Comparison of ENCODE assay signal across 10 cellular contexts in the genomic region with DNA sequence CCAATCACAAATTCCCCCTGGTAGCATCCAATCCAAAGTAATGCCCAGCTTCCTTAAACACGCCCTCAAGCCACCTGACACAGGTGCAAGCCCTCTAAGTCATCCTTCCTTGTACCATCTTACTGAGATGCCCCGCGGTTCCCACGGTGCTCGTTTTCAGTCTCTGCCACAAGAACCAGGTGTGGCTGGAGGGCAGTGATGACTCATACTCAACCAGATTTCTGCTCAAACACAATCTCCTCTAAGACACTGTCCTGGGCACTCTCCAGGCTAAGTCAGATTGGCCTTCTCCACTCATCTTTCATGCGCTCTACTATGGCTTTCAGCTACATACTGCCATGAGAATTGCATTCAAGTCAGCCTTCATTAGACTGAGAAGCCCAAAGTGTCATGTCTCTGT. TPM values are rescaled to one million over a fixed set of nuclear protein-coding genes. Genes with fewer than 3 reads are reported as not detected.
DNase-seq lines count a peak whose midpoint lies in the region; ATAC-seq lines count a peak whose summit lies in the region.
"Had no signal": no experiment of that assay in that cellular context is flagged by ENCODE, and none has a peak within 500 bp of the region (broad histone marks: within the 10 kb centered on the region; RNA-seq: fewer than 3 reads in every experiment).

No MANE protein-coding gene starts in this region.

- POLR2A ChIA-PET in activated CD4-positive, alpha-beta memory T cell treated with anti-CD3 and anti-CD28 coated beads for 36 hours (lab: Charles Lee), result interaction anchor here (1.6 kb wide), 1 partner anchor 44 kb away, joined by 3 read pairs; no protein-coding TSS in a partner anchor

- no peak overlapping the region for H3K4me3 ChIP-seq in H7 (ENCODE audit: insufficient read depth, low read depth, low read length)

- peak; percentile 19 for DNase-seq in stimulated activated CD4-positive, alpha-beta T cell treated with anti-CD3 and anti-CD28 coated beads, Interleukin-4, amount 100 ng/mL, for 24 hours
- no peak for DNase-seq in stimulated activated CD4-positive, alpha-beta T cell treated with anti-CD3 and anti-CD28 coated beads, Interleukin-12 subunit alpha, Interleukin-12 subunit beta, amount 100 ng/mL, for 4 hours
- DNase-seq in activated CD4-positive, alpha-beta memory T cell treated with anti-CD3 and anti-CD28 coated beads for 36 hours, result peak; percentile 55
- DNase-seq in COLO829 (ENCODE audit: low spot score) (no peak), superior temporal gyrus (ENCODE audit: extremely low spot score) (no peak), NCI-H446 treated with DMSO at 0.1 percent for 48 hours (lab: John Stamatoyannopoulos, UW) (no peak), H7 (no peak)
- DNase-seq: nephron progenitor cell, SHP77 treated with DMSO at 0.1 percent for 48 hours had no signal

- intact Hi-C loops in activated CD4-positive, alpha-beta memory T cell treated with anti-CD3 and anti-CD28 coated beads for 36 hours (cut with micrococcal nuclease), result no loop called here

- no peaks in the 10 kb centered on the region for H3K36me3 ChIP-seq in H7 (replicated peaks; ENCODE audit: control insufficient read depth, insufficient read depth, low read length)

- H3K4me1 Mint-ChIP-seq in activated CD4-positive, alpha-beta memory T cell treated with anti-CD3 and anti-CD28 coated beads for 36 hours (ENCODE audit: low read depth), result peaks cover 54% of the 10 kb centered on the region

- H3K36me3 Mint-ChIP-seq in activated CD4-positive, alpha-beta memory T cell treated with anti-CD3 and anti-CD28 coated beads for 36 hours, result no peaks in the 10 kb centered on the region

- no peak overlapping the region for H3K27ac Mint-ChIP-seq in activated CD4-positive, alpha-beta memory T cell treated with anti-CD3 and anti-CD28 coated beads for 36 hours
- H3K27ac Mint-ChIP-seq: nephron progenitor cell had no signal

- H3K27me3 Mint-ChIP-seq in activated CD4-positive, alpha-beta memory T cell treated with anti-CD3 and anti-CD28 coated beads for 36 hours, result no peaks in the 10 kb centered on the region

- H3K27me3 ChIP-seq in H7 (ENCODE audit: control insufficient read depth, insufficient read depth, low read length), result peaks cover 6% of the 10 kb centered on the region

- ATAC-seq in HG03064 (IDR thresholded peaks at IDR 0.05; ENCODE audit: low read depth, unreplicated experiment), result peak; percentile 44

- no peaks in the 10 kb centered on the region for H3K9me3 Mint-ChIP-seq in activated CD4-positive, alpha-beta memory T cell treated with anti-CD3 and anti-CD28 coated beads for 36 hours

- no peak overlapping the region for H3K4me3 Mint-ChIP-seq in activated CD4-positive, alpha-beta memory T cell treated with anti-CD3 and anti-CD28 coated beads for 36 hours
- H3K4me3 Mint-ChIP-seq: nephron progenitor cell had no signal

- CTCF ChIA-PET in activated CD4-positive, alpha-beta memory T cell treated with anti-CD3 and anti-CD28 coated beads for 36 hours (lab: Charles Lee), result interaction anchor here (1.2 to 1.3 kb wide), 2 partner anchors 28 to 143 kb away, joined by 3 read pairs; no protein-coding TSS in a partner anchor

RNA-seq across cellular contexts. Expression of a gene that starts 3.5 kb away (rescaled TPM):
- 10 to 100 TPM; 81.3 to 87.4 TPM for total RNA-seq in activated CD4-positive, alpha-beta memory T cell treated with anti-CD3 and anti-CD28 coated beads for 36 hours
- total RNA-seq in H7 (2014; rRNA removed; shearing (Covaris generic)), result 6.5 and 12.5 TPM in 2 replicates

Comparison
In these comparisons a context has a peak if more than half of its experiments do, and no peak if none do; other contexts are left out.
1. DNase-seq: peak in stimulated activated CD4-positive, alpha-beta T cell treated with anti-CD3 and anti-CD28 coated beads, Interleukin-4, amount 100 ng/mL, for 24 hours (single experiment) and activated CD4-positive, alpha-beta memory T cell treated with anti-CD3 and anti-CD28 coated beads for 36 hours (single experiment); none in stimulated activated CD4-positive, alpha-beta T cell treated with anti-CD3 and anti-CD28 coated beads, Interleukin-12 subunit alpha, Interleukin-12 subunit beta, amount 100 ng/mL, for 4 hours (single experiment), COLO829 (single experiment), superior temporal gyrus (single experiment), NCI-H446 treated with DMSO at 0.1 percent for 48 hours (single experiment) and H7 (single experiment).